ENCODE assay signal across 20 cellular contexts in the genomic region with DNA sequence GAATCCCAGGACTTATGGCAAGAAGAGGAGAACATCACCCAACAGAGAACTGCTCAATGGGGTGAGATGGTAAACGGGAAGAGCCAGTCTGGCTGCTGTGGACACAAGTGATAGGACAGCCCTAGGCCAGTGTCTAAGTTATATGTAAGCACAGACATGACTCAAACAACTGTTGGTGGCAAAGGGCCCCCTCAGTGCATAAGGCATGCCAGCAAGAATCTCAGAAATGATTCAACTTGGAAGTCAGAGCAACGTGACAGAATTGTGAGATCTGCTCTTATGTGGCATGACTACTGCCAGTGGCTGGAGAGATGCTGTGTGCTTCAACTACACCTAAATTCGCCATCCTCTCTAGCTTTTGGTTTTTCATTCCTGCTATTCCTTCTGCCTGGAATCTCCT. TPM values are rescaled to one million over a fixed set of nuclear protein-coding genes. Genes with fewer than 3 reads are reported as not detected.
A peak's percentile ranks its signal among the peaks of the same experiment; 100 is the strongest.
DNase-seq lines count a peak whose midpoint lies in the region; ATAC-seq, FAIRE-seq and TF ChIP-seq lines count a peak whose summit lies in the region.
"Had no signal": no experiment of that assay in that cellular context is flagged by ENCODE, and none has a peak within 500 bp of the region (broad histone marks: within the 10 kb centered on the region; RNA-seq: fewer than 3 reads in every experiment).

No MANE protein-coding gene starts in this region.

- FAIRE-seq in GM12892 (lab: Jason Lieb, UNC): peak; percentile 14
- FAIRE-seq: GM12878 had no signal

- H3K36me3 Mint-ChIP-seq in activated T-cell treated with anti-CD3 and anti-CD28 coated beads, Interleukin-2, amount 50 U/mL, for 24 hours (ENCODE audit: low read depth): no peaks in the 10 kb centered on the region
- no peaks in the 10 kb centered on the region for H3K36me3 Mint-ChIP-seq in type B pancreatic cell
- H3K36me3 Mint-ChIP-seq: CD4-positive, CD25-positive, alpha-beta regulatory T cell had no signal

- H3K36me3 ChIP-seq in SJCRH30 (no peaks in the 10 kb centered on the region), skeletal muscle tissue (ENCODE audit: control insufficient read depth in 3 of 3, insufficient read depth in 3 of 3, low read length in 3 of 3) (peaks cover 0 to 11% (median 4%) of the 10 kb centered on the region in 3 donors)

- H3K27me3 Mint-ChIP-seq in activated T-cell treated with anti-CD3 and anti-CD28 coated beads, Interleukin-2, amount 50 U/mL, for 24 hours: peaks cover 46% of the 10 kb centered on the region
- H3K27me3 Mint-ChIP-seq in type B pancreatic cell: no peaks in the 10 kb centered on the region

- no peaks in the 10 kb centered on the region for H3K9me3 Mint-ChIP-seq in activated T-cell treated with anti-CD3 and anti-CD28 coated beads, Interleukin-2, amount 50 U/mL, for 24 hours
- H3K9me3 Mint-ChIP-seq in type B pancreatic cell: no peaks in the 10 kb centered on the region
- H3K9me3 Mint-ChIP-seq: CD4-positive, CD25-positive, alpha-beta regulatory T cell had no signal

- TF ChIP-seq CTCF in fibroblast of mammary gland (conservative IDR thresholded peaks at IDR 0.05; ENCODE audit: control insufficient read depth, insufficient read depth, low read depth, low read length): no peak
- no peak for TF ChIP-seq CTCF in type B pancreatic cell (conservative IDR thresholded peaks at IDR 0.05)

- no peaks in the 10 kb centered on the region for H3K4me1 Mint-ChIP-seq in activated T-cell treated with anti-CD3 and anti-CD28 coated beads, Interleukin-2, amount 50 U/mL, for 24 hours (ENCODE audit: low read depth)
- no peaks in the 10 kb centered on the region for H3K4me1 Mint-ChIP-seq in type B pancreatic cell (ENCODE audit: unreplicated experiment)
- H3K4me1 Mint-ChIP-seq: CD4-positive, CD25-positive, alpha-beta regulatory T cell had no signal

- no peak overlapping the region for H3K9ac ChIP-seq in skeletal muscle tissue (ENCODE audit: low read depth in 1 of 3, low read length in 3 of 3)

- no peak for DNase-seq in GM12892 (ENCODE audit: insufficient read length)
- DNase-seq in SJCRH30: no peak
- DNase-seq in fibroblast of mammary gland (ENCODE audit: low read depth): peak; percentile 78
- DNase-seq in activated T-cell treated with anti-CD3 and anti-CD28 coated beads, Interleukin-2, amount 50 U/mL, for 24 hours: no peak
- no peak for DNase-seq in type B pancreatic cell (ENCODE audit: extremely low spot score, unreplicated experiment)
- DNase-seq: activated CD4-positive, CD25-positive, alpha-beta regulatory T cell; activated naive CD4-positive, alpha-beta T cell treated with Interleukin-2 at 50 U/mL for 16 hours; CD4-positive, CD25-positive, alpha-beta regulatory T cell; KG1; NCI-H1694; NCI-H446 treated with DMSO at 0.1 percent for 48 hours; nucleus accumbens; stimulated activated naive CD4-positive, alpha-beta T cell treated with Interleukin-2 at 50 U/mL for 16 hours had no signal

- ATAC-seq in GM21367 (IDR thresholded peaks at IDR 0.05; ENCODE audit: unreplicated experiment): no peak
- ATAC-seq: GM12878 had no signal

- H3K27ac Mint-ChIP-seq in activated T-cell treated with anti-CD3 and anti-CD28 coated beads, Interleukin-2, amount 50 U/mL, for 24 hours: no peak overlapping the region
- H3K27ac Mint-ChIP-seq in type B pancreatic cell: no peak overlapping the region
- H3K27ac Mint-ChIP-seq: CD4-positive, CD25-positive, alpha-beta regulatory T cell had no signal

- H3K27me3 ChIP-seq in SJCRH30 (no peaks in the 10 kb centered on the region), skeletal muscle tissue (ENCODE audit: control insufficient read depth in 3 of 3, insufficient read depth in 3 of 3, low read length in 3 of 3) (no peaks in the 10 kb centered on the region)

- H3K4me1 ChIP-seq in SJCRH30: peaks cover 9% of the 10 kb centered on the region; the same call in 1 of the 2 replicates
- peaks cover 28 to 47% (median 40%) of the 10 kb centered on the region in 3 donors for H3K4me1 ChIP-seq in skeletal muscle tissue (ENCODE audit: control insufficient read depth in 3 of 3, insufficient read depth in 3 of 3, low read length in 3 of 3)

- TF ChIP-seq POLR2A in GM12892 (IDR thresholded peaks at IDR 0.05; ENCODE audit: low read depth, low read length): no peak

- H3K4me3 ChIP-seq in SJCRH30: no peak overlapping the region
- H3K4me3 ChIP-seq in fibroblast of mammary gland (ENCODE audit: control insufficient read depth, low read depth, low read length): no peak overlapping the region
- no peak overlapping the region for H3K4me3 ChIP-seq in skeletal muscle tissue (ENCODE audit: low read length in 3 of 3)
- H3K4me3 ChIP-seq: GM12878, skin epidermis had no signal

- H3K27ac ChIP-seq in SJCRH30: peak overlapping the region; percentile 36; the same call in 1 of the 2 replicates
- H3K27ac ChIP-seq in skeletal muscle tissue (ENCODE audit: low read depth, low read length): peak overlapping the region; percentile 91
- H3K27ac ChIP-seq: skin epidermis had no signal

- H3K4me3 Mint-ChIP-seq in activated T-cell treated with anti-CD3 and anti-CD28 coated beads, Interleukin-2, amount 50 U/mL, for 24 hours: no peak overlapping the region
- H3K4me3 Mint-ChIP-seq in type B pancreatic cell: no peak overlapping the region
- H3K4me3 Mint-ChIP-seq: CD4-positive, CD25-positive, alpha-beta regulatory T cell had no signal

- H3K9me3 ChIP-seq in SJCRH30 (replicated peaks) (no peaks in the 10 kb centered on the region), skeletal muscle tissue (ENCODE audit: control insufficient read depth in 3 of 3, low read length in 3 of 3) (no peaks in the 10 kb centered on the region)

RNA-seq across cellular contexts. Expression of gene SLN, which starts 7.4 kb away (rescaled TPM):
- polyA plus RNA-seq in GM12892 (2012; ENCODE audit: missing spikeins): not detected
- 0.36 TPM in 1 of 2 replicates, not detected in the other for total RNA-seq in SJCRH30 (2014; rRNA removed; shearing (Covaris generic))
- total RNA-seq in skeletal muscle tissue: 2,012 TPM
- total RNA-seq in type B pancreatic cell (ENCODE audit: low replicate concordance): not detected in 2 replicates
- total RNA-seq: CD4-positive, CD25-positive, alpha-beta regulatory T cell; GM12878; mononuclear cell; OCI-LY7; T-helper 1 cell treated with Interleukin-12 subunit alpha and Interleukin-12 subunit beta and Interleukin-4 antibody, amounts not matched to agents 30 ng/mL and 1 ng/mL, for 36 hours had no signal
- polyA plus RNA-seq: CD4-positive, CD25-positive, alpha-beta regulatory T cell had no signal

Comparison
In these comparisons a context has a peak if more than half of its experiments do, and no peak if none do; other contexts are left out.
1. RNA of gene SLN, which starts 7.4 kb away (total RNA-seq): 2,012 TPM in skeletal muscle tissue (single experiment); 0.36 TPM in SJCRH30 and not detected in type B pancreatic cell; every median in the first group is over 1,000 times any median in the second.